In genomic region chr2:671072-671471, GRCh38 we compare ENCODE assay signal across 19 cellular contexts. TPM values are rescaled to one million over a fixed set of nuclear protein-coding genes. Genes with fewer than 3 reads are reported as not detected.
DNase-seq lines count a peak whose midpoint lies in the region; ATAC-seq, FAIRE-seq and TF ChIP-seq lines count a peak whose summit lies in the region.
"Had no signal": no experiment of that assay in that cellular context is flagged by ENCODE, and none has a peak within 500 bp of the region (broad histone marks: within the 10 kb centered on the region; RNA-seq: fewer than 3 reads in every experiment).

No MANE protein-coding gene starts in this region.

- peaks cover 18% of the 10 kb centered on the region for H3K4me1 Mint-ChIP-seq in activated naive CD8-positive, alpha-beta T cell treated with anti-CD3 and anti-CD28 coated beads, Interleukin-2, amount 10 ng/mL, durations not matched to agents 7 days and 5 days
- H3K4me1 Mint-ChIP-seq in activated naive CD8-positive, alpha-beta T cell treated with anti-CD3 and anti-CD28 coated beads, Interleukin-2, amount 50 U/mL, for 24 hours = peaks cover 38% of the 10 kb centered on the region
- peaks cover 6% of the 10 kb centered on the region for H3K4me1 Mint-ChIP-seq in endodermal cell
- peaks cover 50% of the 10 kb centered on the region for H3K4me1 Mint-ChIP-seq in stimulated activated effector memory CD8-positive, alpha-beta T cell treated with anti-CD3 and anti-CD28 coated beads, Interleukin-12 subunit alpha, Interleukin-12 subunit beta, amount 100 ng/mL, for 72 hours

- peak overlapping the region; percentile 51 for H3K27ac Mint-ChIP-seq in activated naive CD8-positive, alpha-beta T cell treated with anti-CD3 and anti-CD28 coated beads, Interleukin-2, amount 10 ng/mL, durations not matched to agents 7 days and 5 days
- H3K27ac Mint-ChIP-seq in activated naive CD8-positive, alpha-beta T cell treated with anti-CD3 and anti-CD28 coated beads, Interleukin-2, amount 50 U/mL, for 24 hours = no peak overlapping the region
- no peak overlapping the region for H3K27ac Mint-ChIP-seq in endodermal cell
- peak overlapping the region; percentile 6 for H3K27ac Mint-ChIP-seq in stimulated activated effector memory CD8-positive, alpha-beta T cell treated with anti-CD3 and anti-CD28 coated beads, Interleukin-12 subunit alpha, Interleukin-12 subunit beta, amount 100 ng/mL, for 72 hours
- H3K27ac Mint-ChIP-seq: CD4-positive, alpha-beta T cell had no signal

- no peaks in the 10 kb centered on the region for H3K9me2 ChIP-seq in Karpas-422 (replicated peaks; ENCODE audit: insufficient read depth, low read length)

- no peak for ATAC-seq in activated naive CD8-positive, alpha-beta T cell treated with anti-CD3 and anti-CD28 coated beads, Interleukin-2, amount 10 ng/mL, durations not matched to agents 7 days and 5 days (ENCODE audit: low read depth)
- ATAC-seq in activated naive CD8-positive, alpha-beta T cell treated with anti-CD3 and anti-CD28 coated beads, Interleukin-2, amount 50 U/mL, for 24 hours = no peak
- no peak for ATAC-seq in stimulated activated effector memory CD8-positive, alpha-beta T cell treated with anti-CD3 and anti-CD28 coated beads, Interleukin-12 subunit alpha, Interleukin-12 subunit beta, amount 100 ng/mL, for 72 hours
- ATAC-seq: A549 had no signal

- H3K27me3 ChIP-seq in Karpas-422 (ENCODE audit: low read length) (no peaks in the 10 kb centered on the region), endodermal cell (ENCODE audit: control insufficient read depth, insufficient read depth, low read length, poor library complexity, severe bottlenecking) (no peaks in the 10 kb centered on the region)

- H3K9me3 ChIP-seq in Karpas-422 (ENCODE audit: low read length) (peaks cover 14% of the 10 kb centered on the region), endodermal cell (ENCODE audit: control insufficient read depth, low read length) (peaks cover 16% of the 10 kb centered on the region)
- H3K9me3 ChIP-seq: HAP-1 had no signal

- H3K27me3 Mint-ChIP-seq in activated naive CD8-positive, alpha-beta T cell treated with anti-CD3 and anti-CD28 coated beads, Interleukin-2, amount 10 ng/mL, durations not matched to agents 7 days and 5 days = no peaks in the 10 kb centered on the region
- no peaks in the 10 kb centered on the region for H3K27me3 Mint-ChIP-seq in activated naive CD8-positive, alpha-beta T cell treated with anti-CD3 and anti-CD28 coated beads, Interleukin-2, amount 50 U/mL, for 24 hours
- H3K27me3 Mint-ChIP-seq in endodermal cell (ENCODE audit: insufficient read depth) = no peaks in the 10 kb centered on the region
- H3K27me3 Mint-ChIP-seq: CD4-positive, alpha-beta T cell had no signal

- H3K4me2 ChIP-seq in Karpas-422 (ENCODE audit: low read depth, low read length, poor library complexity, severe bottlenecking) = peak overlapping the region; percentile 42
- H3K4me2 ChIP-seq: A549 had no signal

- 0 out of 2 replicates have a peak overlapping the region, but pooled peaks have one; percentile 18 for H3K4me3 ChIP-seq in Karpas-422 (ENCODE audit: low read length)
- H3K4me3 ChIP-seq in endodermal cell (ENCODE audit: low read length) = no peak overlapping the region
- H3K4me3 ChIP-seq: A549, GM23248, HAP-1 had no signal

- H3K4me3 Mint-ChIP-seq in activated naive CD8-positive, alpha-beta T cell treated with anti-CD3 and anti-CD28 coated beads, Interleukin-2, amount 10 ng/mL, durations not matched to agents 7 days and 5 days = no peak overlapping the region
- no peak overlapping the region for H3K4me3 Mint-ChIP-seq in activated naive CD8-positive, alpha-beta T cell treated with anti-CD3 and anti-CD28 coated beads, Interleukin-2, amount 50 U/mL, for 24 hours
- no peak overlapping the region for H3K4me3 Mint-ChIP-seq in endodermal cell
- H3K4me3 Mint-ChIP-seq in stimulated activated effector memory CD8-positive, alpha-beta T cell treated with anti-CD3 and anti-CD28 coated beads, Interleukin-12 subunit alpha, Interleukin-12 subunit beta, amount 100 ng/mL, for 72 hours = no peak overlapping the region

- POLR2A ChIA-PET in activated naive CD8-positive, alpha-beta T cell treated with anti-CD3 and anti-CD28 coated beads, Interleukin-2, amount 10 ng/mL, durations not matched to agents 7 days and 5 days (lab: Charles Lee) = no interaction called here

- H3K36me3 ChIP-seq in Karpas-422 (ENCODE audit: insufficient read depth, low read length) (peaks cover 57% of the 10 kb centered on the region), endodermal cell (ENCODE audit: control insufficient read depth, insufficient read depth, low read length) (peaks cover 64% of the 10 kb centered on the region)

- peaks cover 56% of the 10 kb centered on the region for H3K4me1 ChIP-seq in Karpas-422 (ENCODE audit: low read length)
- H3K4me1 ChIP-seq in endodermal cell (ENCODE audit: control insufficient read depth, insufficient read depth, low read length) = no peaks in the 10 kb centered on the region

- no peaks in the 10 kb centered on the region for H4K20me1 ChIP-seq in Karpas-422 (ENCODE audit: insufficient read depth, low read depth, low read length)

- DNase-seq in activated naive CD8-positive, alpha-beta T cell treated with anti-CD3 and anti-CD28 coated beads, Interleukin-2, amount 10 ng/mL, durations not matched to agents 7 days and 5 days = no peak
- no peak for DNase-seq in activated naive CD8-positive, alpha-beta T cell treated with anti-CD3 and anti-CD28 coated beads, Interleukin-2, amount 50 U/mL, for 24 hours
- peak; percentile 91 for DNase-seq in Karpas-422
- DNase-seq in endodermal cell = peak; percentile 36
- peak in 1 of 2 donors; percentile 34 for DNase-seq in stimulated activated effector memory CD8-positive, alpha-beta T cell treated with anti-CD3 and anti-CD28 coated beads, Interleukin-12 subunit alpha, Interleukin-12 subunit beta, amount 100 ng/mL, for 72 hours (ENCODE audit: low spot score in 2 of 2)
- no peak for DNase-seq in urothelium cell line (ENCODE audit: low spot score)
- no peak for DNase-seq in COLO829 (ENCODE audit: low spot score)
- no peak for DNase-seq in NCI-H1930 (lab: John Stamatoyannopoulos, UW)
- DNase-seq: CD4-positive, alpha-beta T cell; DMS153; DMS79; GDM1; GM23248 had no signal

- H2AFZ ChIP-seq in Karpas-422 (ENCODE audit: low read length) = no peak overlapping the region
- H2AFZ ChIP-seq: GM23248 had no signal

- 93 to 100% methylated on average over 2 to 7 of the region's 9 CpGs for WGBS in endodermal cell (ENCODE audit: insufficient coverage in 1 of 2, insufficient read length in 1 of 2), 2 experiments

- no peak for FAIRE-seq in urothelium cell line (lab: Jason Lieb, UNC)
- FAIRE-seq: A549, GM12892, GM18507 had no signal

- peaks cover 42% of the 10 kb centered on the region for H3K36me3 Mint-ChIP-seq in activated naive CD8-positive, alpha-beta T cell treated with anti-CD3 and anti-CD28 coated beads, Interleukin-2, amount 10 ng/mL, durations not matched to agents 7 days and 5 days
- peaks cover 41% of the 10 kb centered on the region for H3K36me3 Mint-ChIP-seq in activated naive CD8-positive, alpha-beta T cell treated with anti-CD3 and anti-CD28 coated beads, Interleukin-2, amount 50 U/mL, for 24 hours (ENCODE audit: low read depth)
- H3K36me3 Mint-ChIP-seq in endodermal cell (ENCODE audit: low read depth) = peaks cover 49% of the 10 kb centered on the region
- peaks cover 70% of the 10 kb centered on the region for H3K36me3 Mint-ChIP-seq in stimulated activated effector memory CD8-positive, alpha-beta T cell treated with anti-CD3 and anti-CD28 coated beads, Interleukin-12 subunit alpha, Interleukin-12 subunit beta, amount 100 ng/mL, for 72 hours

- no peak for TF ChIP-seq CTCF in endodermal cell (conservative IDR thresholded peaks at IDR 0.05)

- H3K9me3 Mint-ChIP-seq in activated naive CD8-positive, alpha-beta T cell treated with anti-CD3 and anti-CD28 coated beads, Interleukin-2, amount 10 ng/mL, durations not matched to agents 7 days and 5 days = no peaks in the 10 kb centered on the region
- no peaks in the 10 kb centered on the region for H3K9me3 Mint-ChIP-seq in activated naive CD8-positive, alpha-beta T cell treated with anti-CD3 and anti-CD28 coated beads, Interleukin-2, amount 50 U/mL, for 24 hours
- H3K9me3 Mint-ChIP-seq in endodermal cell = peaks cover 13% of the 10 kb centered on the region
- H3K9me3 Mint-ChIP-seq in stimulated activated effector memory CD8-positive, alpha-beta T cell treated with anti-CD3 and anti-CD28 coated beads, Interleukin-12 subunit alpha, Interleukin-12 subunit beta, amount 100 ng/mL, for 72 hours = no peaks in the 10 kb centered on the region
- H3K9me3 Mint-ChIP-seq: CD4-positive, alpha-beta T cell had no signal

- peaks cover 4% of the 10 kb centered on the region; the same call in 1 of the 2 replicates for H3K79me2 ChIP-seq in Karpas-422 (ENCODE audit: low read length)

- H3K9ac ChIP-seq in Karpas-422 (ENCODE audit: low read length) = peak overlapping the region; percentile 58
- H3K9ac ChIP-seq in endodermal cell (ENCODE audit: extremely low read depth, low read length, poor library complexity, severe bottlenecking) = no peak overlapping the region
- H3K9ac ChIP-seq: GM23248 had no signal

- H3K27ac ChIP-seq in Karpas-422 (ENCODE audit: low read length) (peak overlapping the region; percentile 92), endodermal cell (ENCODE audit: low read depth, low read length) (no peak overlapping the region)
- H3K27ac ChIP-seq: 22Rv1, A549, C4-2B, GM23248 had no signal

RNA-seq across cellular contexts. Expression of gene TMEM18, which starts 6.1 kb away (rescaled TPM):
- total RNA-seq in activated naive CD8-positive, alpha-beta T cell treated with anti-CD3 and anti-CD28 coated beads, Interleukin-2, amount 10 ng/mL, durations not matched to agents 7 days and 5 days = 10 to 100 TPM; 30.4 to 31.3 TPM
- 46.1 and 48.6 TPM in 2 replicates for total RNA-seq in Karpas-422 (2014; rRNA removed; shearing (Covaris generic); ENCODE audit: low replicate concordance)
- 10 to 100 TPM; 19.9 to 20.1 TPM for total RNA-seq in endodermal cell
- polyA plus RNA-seq in endodermal cell (2013, experiment 1 of 2) = 28.9 TPM
- polyA plus RNA-seq in endodermal cell (2013, experiment 2 of 2) = 25.7 TPM

Comparison
In these comparisons a context has a peak if more than half of its experiments do, and no peak if none do; other contexts are left out.
1. H3K27ac Mint-ChIP-seq: peak in activated naive CD8-positive, alpha-beta T cell treated with anti-CD3 and anti-CD28 coated beads, Interleukin-2, amount 10 ng/mL, durations not matched to agents 7 days and 5 days (single experiment) and stimulated activated effector memory CD8-positive, alpha-beta T cell treated with anti-CD3 and anti-CD28 coated beads, Interleukin-12 subunit alpha, Interleukin-12 subunit beta, amount 100 ng/mL, for 72 hours (single experiment); none in activated naive CD8-positive, alpha-beta T cell treated with anti-CD3 and anti-CD28 coated beads, Interleukin-2, amount 50 U/mL, for 24 hours (single experiment) and endodermal cell (single experiment).
2. DNase-seq: peak in Karpas-422 (single experiment) and endodermal cell (single experiment); none in activated naive CD8-positive, alpha-beta T cell treated with anti-CD3 and anti-CD28 coated beads, Interleukin-2, amount 10 ng/mL, durations not matched to agents 7 days and 5 days (single experiment), activated naive CD8-positive, alpha-beta T cell treated with anti-CD3 and anti-CD28 coated beads, Interleukin-2, amount 50 U/mL, for 24 hours (single experiment), urothelium cell line (single experiment), COLO829 (single experiment) and NCI-H1930 (0 of 2).